ENCODE assay signal across 1 cellular context in genomic region chr20:49610701-49611538, GRCh38.
TF ChIP-seq lines count a peak whose summit lies in the region.

No MANE protein-coding gene starts in this region.

TF ChIP-seq in SK-N-SH treated with all-trans-retinoic acid at 6 μM for 48 hours, 23 proteins besides CTCF, POLR2A, EP300 and RAD21 (continued from another document):
- TF ChIP-seq, protein P1, sequence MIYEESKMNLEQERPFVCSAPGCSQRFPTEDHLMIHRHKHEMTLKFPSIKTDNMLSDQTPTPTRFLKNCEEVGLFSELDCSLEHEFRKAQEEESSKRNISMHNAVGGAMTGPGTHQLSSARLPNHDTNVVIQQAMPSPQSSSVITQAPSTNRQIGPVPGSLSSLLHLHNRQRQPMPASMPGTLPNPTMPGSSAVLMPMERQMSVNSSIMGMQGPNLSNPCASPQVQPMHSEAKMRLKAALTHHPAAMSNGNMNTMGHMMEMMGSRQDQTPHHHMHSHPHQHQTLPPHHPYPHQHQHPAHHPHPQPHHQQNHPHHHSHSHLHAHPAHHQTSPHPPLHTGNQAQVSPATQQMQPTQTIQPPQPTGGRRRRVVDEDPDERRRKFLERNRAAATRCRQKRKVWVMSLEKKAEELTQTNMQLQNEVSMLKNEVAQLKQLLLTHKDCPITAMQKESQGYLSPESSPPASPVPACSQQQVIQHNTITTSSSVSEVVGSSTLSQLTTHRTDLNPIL (CRISPR knock-in tag; IDR thresholded peaks at IDR 0.05; ENCODE audit: low read depth): no peak
